31 cellular contexts compared by ENCODE assay signal in the genomic region with DNA sequence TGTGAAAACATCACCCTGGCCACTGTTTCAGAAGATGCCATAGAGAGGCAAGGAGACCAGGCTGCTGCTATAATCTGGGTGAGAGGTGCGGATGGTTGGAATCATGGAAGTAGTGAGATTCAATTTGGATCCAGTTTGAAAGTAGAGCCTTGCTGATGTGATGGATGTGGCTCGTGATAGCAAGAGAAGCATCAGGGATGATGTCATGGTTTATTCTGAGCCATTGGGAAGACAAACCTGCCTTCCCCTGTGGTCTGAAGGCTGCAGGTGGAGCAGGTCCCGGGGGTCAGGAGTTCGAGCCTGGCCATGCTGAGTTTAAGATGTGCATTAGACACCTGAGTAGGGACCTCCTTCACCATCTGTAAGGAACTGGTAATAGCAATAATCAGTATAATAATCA.
"Had no signal": no experiment of that assay in that cellular context is flagged by ENCODE, and none has a peak within 500 bp of the region (broad histone marks: within the 10 kb centered on the region; RNA-seq: fewer than 3 reads in every experiment).

No MANE protein-coding gene starts in this region.

- ATAC-seq: activated CD4-positive, alpha-beta T cell treated with anti-CD3 and anti-CD28 coated beads for 36 hours; activated naive CD4-positive, alpha-beta T cell treated with anti-CD3 and anti-CD28 coated beads, Interleukin-2, amount 50 U/mL, for 72 hours; activated T-cell treated with anti-CD3 and anti-CD28 coated beads, Interleukin-2, amount 50 U/mL, for 72 hours; effector memory CD8-positive, alpha-beta T cell; gastroesophageal sphincter; heart right ventricle had no signal

- DNase-seq: activated CD4-positive, alpha-beta memory T cell treated with anti-CD3 and anti-CD28 coated beads, Interleukin-2, amount 10 ng/mL, durations not matched to agents 7 days and 5 days; activated CD4-positive, alpha-beta T cell treated with anti-CD3 and anti-CD28 coated beads for 36 hours; activated CD4-positive, alpha-beta T cell treated with anti-CD3 and anti-CD28 coated beads, Interleukin-2, amount 10 ng/mL, durations not matched to agents 7 days and 5 days; activated CD4-positive, alpha-beta T cell treated with anti-CD3 and anti-CD28 coated beads, Interleukin-2, amount 50 U/mL, for 4 hours; activated CD4-positive, CD25-positive, alpha-beta regulatory T cell; activated CD4-positive, CD25-positive, alpha-beta regulatory T cell treated with anti-CD3 and anti-CD28 coated beads, Interleukin-2, amount 50 U/mL, for 72 hours; activated CD8-positive, alpha-beta memory T cell treated with anti-CD3 and anti-CD28 coated beads, Interleukin-2, amount 50 U/mL, for 48 hours; activated gamma-delta T cell; activated naive CD4-positive, alpha-beta T cell; activated naive CD4-positive, alpha-beta T cell treated with anti-CD3 and anti-CD28 coated beads, Interleukin-2, amount 10 ng/mL, durations not matched to agents 7 days and 5 days; activated naive CD8-positive, alpha-beta T cell treated with anti-CD3 and anti-CD28 coated beads, Interleukin-2, amount 10 ng/mL, durations not matched to agents 7 days and 5 days; activated T-cell treated with anti-CD3 and anti-CD28 coated beads for 4 hours; activated T-cell treated with anti-CD3 and anti-CD28 coated beads, Interleukin-2, amount 50 U/mL, for 24 hours; activated T-cell treated with anti-CD3 and anti-CD28 coated beads, Interleukin-2, amount 50 U/mL, for 72 hours; brain microvascular endothelial cell; cortex of kidney; dermis blood vessel endothelial cell; effector CD4-positive, alpha-beta T cell; effector memory CD8-positive, alpha-beta T cell; esophagus squamous epithelium; foreskin melanocyte; heart right ventricle; T-helper 2 cell had no signal

- H3K27ac Mint-ChIP-seq: activated CD4-positive, alpha-beta memory T cell treated with anti-CD3 and anti-CD28 coated beads, Interleukin-2, amount 10 ng/mL, durations not matched to agents 7 days and 5 days; activated CD4-positive, alpha-beta T cell treated with anti-CD3 and anti-CD28 coated beads for 36 hours; activated CD4-positive, alpha-beta T cell treated with anti-CD3 and anti-CD28 coated beads, Interleukin-2, amount 10 ng/mL, durations not matched to agents 7 days and 5 days; activated naive CD4-positive, alpha-beta T cell treated with anti-CD3 and anti-CD28 coated beads, Interleukin-2, amount 10 ng/mL, durations not matched to agents 7 days and 5 days; activated naive CD4-positive, alpha-beta T cell treated with anti-CD3 and anti-CD28 coated beads, Interleukin-2, amount 50 U/mL, for 72 hours; activated naive CD8-positive, alpha-beta T cell treated with anti-CD3 and anti-CD28 coated beads, Interleukin-2, amount 10 ng/mL, durations not matched to agents 7 days and 5 days; activated T-cell treated with anti-CD3 and anti-CD28 coated beads, Interleukin-2, amount 50 U/mL, for 24 hours; activated T-cell treated with anti-CD3 and anti-CD28 coated beads, Interleukin-2, amount 50 U/mL, for 72 hours; effector memory CD8-positive, alpha-beta T cell had no signal

- H3K4me1 Mint-ChIP-seq: activated CD4-positive, alpha-beta memory T cell treated with anti-CD3 and anti-CD28 coated beads, Interleukin-2, amount 10 ng/mL, durations not matched to agents 7 days and 5 days; activated CD4-positive, alpha-beta T cell treated with anti-CD3 and anti-CD28 coated beads for 36 hours; activated CD4-positive, alpha-beta T cell treated with anti-CD3 and anti-CD28 coated beads, Interleukin-2, amount 10 ng/mL, durations not matched to agents 7 days and 5 days; activated naive CD4-positive, alpha-beta T cell treated with anti-CD3 and anti-CD28 coated beads, Interleukin-2, amount 10 ng/mL, durations not matched to agents 7 days and 5 days; activated naive CD8-positive, alpha-beta T cell treated with anti-CD3 and anti-CD28 coated beads, Interleukin-2, amount 10 ng/mL, durations not matched to agents 7 days and 5 days; central memory CD8-positive, alpha-beta T cell had no signal

- H3K27me3 Mint-ChIP-seq: activated naive CD4-positive, alpha-beta T cell treated with anti-CD3 and anti-CD28 coated beads, Interleukin-2, amount 10 ng/mL, durations not matched to agents 7 days and 5 days; activated T-cell treated with anti-CD3 and anti-CD28 coated beads, Interleukin-2, amount 50 U/mL, for 24 hours had no signal

- H3K4me3 ChIP-seq: esophagus squamous epithelium, gastroesophageal sphincter, heart right ventricle had no signal

- H3K4me1 ChIP-seq: esophagus squamous epithelium, gastroesophageal sphincter had no signal

- H3K36me3 ChIP-seq: brain microvascular endothelial cell, esophagus squamous epithelium, gastroesophageal sphincter, heart right ventricle had no signal

- H3K9me3 ChIP-seq: esophagus squamous epithelium, gastroesophageal sphincter, heart right ventricle had no signal

- FAIRE-seq: astrocyte, bronchial epithelial cell, endometrium, endothelial cell of umbilical vein had no signal

- H3K27ac ChIP-seq: brain microvascular endothelial cell, epithelial cell of prostate, esophagus squamous epithelium, gastroesophageal sphincter, heart right ventricle had no signal

- H3K4me3 Mint-ChIP-seq: activated CD4-positive, alpha-beta memory T cell treated with anti-CD3 and anti-CD28 coated beads, Interleukin-2, amount 10 ng/mL, durations not matched to agents 7 days and 5 days; activated CD4-positive, alpha-beta T cell treated with anti-CD3 and anti-CD28 coated beads for 36 hours; activated CD4-positive, alpha-beta T cell treated with anti-CD3 and anti-CD28 coated beads, Interleukin-2, amount 10 ng/mL, durations not matched to agents 7 days and 5 days; activated naive CD4-positive, alpha-beta T cell treated with anti-CD3 and anti-CD28 coated beads, Interleukin-2, amount 10 ng/mL, durations not matched to agents 7 days and 5 days; activated naive CD8-positive, alpha-beta T cell treated with anti-CD3 and anti-CD28 coated beads, Interleukin-2, amount 10 ng/mL, durations not matched to agents 7 days and 5 days; activated T-cell treated with anti-CD3 and anti-CD28 coated beads, Interleukin-2, amount 50 U/mL, for 24 hours; activated T-cell treated with anti-CD3 and anti-CD28 coated beads, Interleukin-2, amount 50 U/mL, for 72 hours; central memory CD8-positive, alpha-beta T cell; effector memory CD8-positive, alpha-beta T cell had no signal

- H3K9me3 Mint-ChIP-seq: activated CD4-positive, alpha-beta memory T cell treated with anti-CD3 and anti-CD28 coated beads, Interleukin-2, amount 10 ng/mL, durations not matched to agents 7 days and 5 days; activated CD4-positive, alpha-beta T cell treated with anti-CD3 and anti-CD28 coated beads, Interleukin-2, amount 10 ng/mL, durations not matched to agents 7 days and 5 days; activated naive CD4-positive, alpha-beta T cell treated with anti-CD3 and anti-CD28 coated beads, Interleukin-2, amount 10 ng/mL, durations not matched to agents 7 days and 5 days; activated naive CD4-positive, alpha-beta T cell treated with anti-CD3 and anti-CD28 coated beads, Interleukin-2, amount 50 U/mL, for 72 hours; activated naive CD8-positive, alpha-beta T cell treated with anti-CD3 and anti-CD28 coated beads, Interleukin-2, amount 10 ng/mL, durations not matched to agents 7 days and 5 days; activated T-cell treated with anti-CD3 and anti-CD28 coated beads, Interleukin-2, amount 50 U/mL, for 24 hours; activated T-cell treated with anti-CD3 and anti-CD28 coated beads, Interleukin-2, amount 50 U/mL, for 72 hours; central memory CD8-positive, alpha-beta T cell; effector memory CD8-positive, alpha-beta T cell had no signal

- H3K27me3 ChIP-seq: brain microvascular endothelial cell, esophagus squamous epithelium, gastroesophageal sphincter, heart right ventricle had no signal
